In genomic region chr11:110747531-110747930, GRCh38 we compare ENCODE assay signal across 20 cellular contexts. TPM values are rescaled to one million over a fixed set of nuclear protein-coding genes. Genes with fewer than 3 reads are reported as not detected.
"Had no signal": no experiment of that assay in that cellular context is flagged by ENCODE, and none has a peak within 500 bp of the region (broad histone marks: within the 10 kb centered on the region; RNA-seq: fewer than 3 reads in every experiment).

No MANE protein-coding gene starts in this region.

- H3K4me3 Mint-ChIP-seq: activated B cell treated with CpG ODN at 0.5 μM for 24 hours; activated CD4-positive, alpha-beta memory T cell treated with anti-CD3 and anti-CD28 coated beads for 36 hours; activated CD4-positive, alpha-beta T cell treated with anti-CD3 and anti-CD28 coated beads, Interleukin-2, amount 10 ng/mL, durations not matched to agents 7 days and 5 days; activated naive CD8-positive, alpha-beta T cell treated with anti-CD3 and anti-CD28 coated beads, Interleukin-2, amount 10 ng/mL, durations not matched to agents 7 days and 5 days; T-helper 1 cell treated with Interleukin-12 subunit alpha and Interleukin-12 subunit beta and Interleukin-4 antibody, amounts not matched to agents 30 μg/mL and 1 μg/mL, for 36 hours had no signal

- H3K36me3 ChIP-seq: adrenal gland had no signal

- H3K27me3 ChIP-seq: adrenal gland had no signal

- H3K27ac Mint-ChIP-seq: activated B cell treated with CpG ODN at 0.5 μM for 24 hours; activated CD4-positive, alpha-beta memory T cell treated with anti-CD3 and anti-CD28 coated beads for 36 hours; activated CD4-positive, alpha-beta T cell treated with anti-CD3 and anti-CD28 coated beads, Interleukin-2, amount 10 ng/mL, durations not matched to agents 7 days and 5 days; activated naive CD8-positive, alpha-beta T cell treated with anti-CD3 and anti-CD28 coated beads, Interleukin-2, amount 10 ng/mL, durations not matched to agents 7 days and 5 days; T-helper 1 cell treated with Interleukin-12 subunit alpha and Interleukin-12 subunit beta and Interleukin-4 antibody, amounts not matched to agents 30 μg/mL and 1 μg/mL, for 36 hours had no signal

- H3K4me3 ChIP-seq: adrenal gland had no signal

- ATAC-seq: PC-3 had no signal

- H3K36me3 Mint-ChIP-seq: activated CD4-positive, alpha-beta memory T cell treated with anti-CD3 and anti-CD28 coated beads for 36 hours; activated naive CD8-positive, alpha-beta T cell treated with anti-CD3 and anti-CD28 coated beads, Interleukin-2, amount 10 ng/mL, durations not matched to agents 7 days and 5 days had no signal

- DNase-seq: activated B cell treated with CpG ODN at 0.5 μM for 24 hours; activated CD4-positive, alpha-beta memory T cell treated with anti-CD3 and anti-CD28 coated beads for 36 hours; activated CD4-positive, alpha-beta T cell treated with anti-CD3 and anti-CD28 coated beads for 1 hour; activated CD4-positive, alpha-beta T cell treated with anti-CD3 and anti-CD28 coated beads, Interleukin-2, amount 10 ng/mL, durations not matched to agents 7 days and 5 days; activated CD8-positive, alpha-beta memory T cell treated with anti-CD3 and anti-CD28 coated beads for 24 hours; activated naive CD4-positive, alpha-beta T cell treated with anti-CD3 and anti-CD28 coated beads, Interleukin-2, amount 50 U/mL, for 16 hours; activated naive CD8-positive, alpha-beta T cell treated with anti-CD3 and anti-CD28 coated beads, Interleukin-2, amount 10 ng/mL, durations not matched to agents 7 days and 5 days; adrenal gland; anterior cingulate cortex; caudate nucleus; Kasumi-1; NCI-H1092; NCI-H2029; NCI-H510A treated with DMSO at 0.1 percent for 48 hours; NCI-H69; PC-3; SHP77 had no signal

- H3K4me1 ChIP-seq: adrenal gland had no signal

- H3K27ac ChIP-seq: adrenal gland had no signal

- H3K4me1 Mint-ChIP-seq: activated B cell treated with CpG ODN at 0.5 μM for 24 hours; activated CD4-positive, alpha-beta T cell treated with anti-CD3 and anti-CD28 coated beads, Interleukin-2, amount 10 ng/mL, durations not matched to agents 7 days and 5 days; activated naive CD8-positive, alpha-beta T cell treated with anti-CD3 and anti-CD28 coated beads, Interleukin-2, amount 10 ng/mL, durations not matched to agents 7 days and 5 days had no signal

RNA-seq across cellular contexts. Expression of gene ARHGAP20, which starts 35.3 kb away (rescaled TPM):
- total RNA-seq: activated CD4-positive, alpha-beta T cell treated with anti-CD3 and anti-CD28 coated beads, Interleukin-2, amount 10 ng/mL, durations not matched to agents 7 days and 5 days; MCF 10A; PC-3; SK-MEL-5 had no signal
